Comparison of ENCODE assay signal across 15 cellular contexts in genomic region chr10:70334526-70335245, GRCh38. TPM values are rescaled to one million over a fixed set of nuclear protein-coding genes. Genes with fewer than 3 reads are reported as not detected.
"Had no signal": no experiment of that assay in that cellular context is flagged by ENCODE, and none has a peak within 500 bp of the region (broad histone marks: within the 10 kb centered on the region; RNA-seq: fewer than 3 reads in every experiment).

No MANE protein-coding gene starts in this region.

- H3K27me3 ChIP-seq: adrenal gland had no signal

- H3K27me3 Mint-ChIP-seq: activated naive CD4-positive, alpha-beta T cell treated with anti-CD3 and anti-CD28 coated beads, Interleukin-2, amount 10 ng/mL, durations not matched to agents 7 days and 5 days; central memory CD8-positive, alpha-beta T cell; progenitor cell of endocrine pancreas; stimulated activated naive CD8-positive, alpha-beta T cell treated with anti-CD3 and anti-CD28 coated beads, Interleukin-15, Interleukin-2, amounts not matched to agents 100 ng/mL and 50 ng/mL, for 24 hours had no signal

- H3K4me3 ChIP-seq: adrenal gland had no signal

- DNase-seq: activated CD4-positive, alpha-beta T cell treated with anti-CD3 and anti-CD28 coated beads, Interleukin-2, amount 50 U/mL, for 1 hour; activated naive CD4-positive, alpha-beta T cell treated with anti-CD3 and anti-CD28 coated beads, Interleukin-2, amount 10 ng/mL, durations not matched to agents 7 days and 5 days; adrenal gland; dermis blood vessel endothelial cell; stimulated activated CD4-positive, alpha-beta T cell treated with anti-CD3 and anti-CD28 coated beads, Interleukin-2, amount 100 ng/mL, for 48 hours had no signal

- H3K9me3 ChIP-seq: adrenal gland had no signal

- ATAC-seq: naive thymus-derived CD8-positive, alpha-beta T cell had no signal

- H3K27ac ChIP-seq: adrenal gland had no signal

- H3K9me3 Mint-ChIP-seq: stimulated activated naive CD8-positive, alpha-beta T cell treated with anti-CD3 and anti-CD28 coated beads, Interleukin-15, Interleukin-2, amounts not matched to agents 100 ng/mL and 50 ng/mL, for 24 hours had no signal

- H3K36me3 ChIP-seq: adrenal gland had no signal

- H3K27ac Mint-ChIP-seq: activated naive CD4-positive, alpha-beta T cell treated with anti-CD3 and anti-CD28 coated beads, Interleukin-2, amount 10 ng/mL, durations not matched to agents 7 days and 5 days; activated T-helper 2 cell treated with anti-CD3 and anti-CD28 coated beads, Interferon-gamma antibody, Interleukin-2, Interleukin-4, amounts not matched to agents 10 μg/mL and 5 μg/mL and 100 μg/mL, durations not matched to agents 14 hours and 24 hours and 36 hours; progenitor cell of endocrine pancreas; stimulated activated naive CD8-positive, alpha-beta T cell treated with anti-CD3 and anti-CD28 coated beads, Interleukin-15, Interleukin-2, amounts not matched to agents 100 ng/mL and 50 ng/mL, for 24 hours had no signal

- H3K4me3 Mint-ChIP-seq: activated naive CD4-positive, alpha-beta T cell treated with anti-CD3 and anti-CD28 coated beads, Interleukin-2, amount 10 ng/mL, durations not matched to agents 7 days and 5 days; central memory CD8-positive, alpha-beta T cell; stimulated activated naive CD8-positive, alpha-beta T cell treated with anti-CD3 and anti-CD28 coated beads, Interleukin-15, Interleukin-2, amounts not matched to agents 100 ng/mL and 50 ng/mL, for 24 hours had no signal

RNA-seq across cellular contexts. Expression of gene NPFFR1, which starts 50.9 kb away (rescaled TPM):
- total RNA-seq: activated CD8-positive, alpha-beta memory T cell treated with anti-CD3 and anti-CD28 coated beads for 36 hours; activated T-helper 2 cell treated with anti-CD3 and anti-CD28 coated beads, Interferon-gamma antibody, Interleukin-2, Interleukin-4, amounts not matched to agents 10 μg/mL and 5 μg/mL and 100 μg/mL, durations not matched to agents 14 hours and 24 hours and 36 hours; dermis blood vessel endothelial cell; epithelial cell of proximal tubule; glomerular endothelial cell; lung microvascular endothelial cell; naive thymus-derived CD8-positive, alpha-beta T cell; progenitor cell of endocrine pancreas; T-helper 2 cell treated with Interferon-gamma antibody and Interleukin-4, amounts not matched to agents 100 ng/mL and 5 ng/mL, for 36 hours had no signal
- polyA plus RNA-seq: naive thymus-derived CD8-positive, alpha-beta T cell had no signal
